ENCODE assay signal across 1 cellular context in genomic region chr1:153990468-153991150, GRCh38.
TF ChIP-seq lines count a peak whose summit lies in the region.

Gene RPS27, plus strand, starts transcription at chr1:153990762. Its CDS starts 35 bp downstream, at chr1:153990797.

TF ChIP-seq in K562, 482 proteins besides CTCF, POLR2A, EP300 and RAD21 (continued from another document and continues in another):
- TF ChIP-seq ZNF407 (IDR thresholded peaks at IDR 0.05; ENCODE audit: low read depth) (no peak), ARID1B (IDR thresholded peaks at IDR 0.05) (no peak), SAFB2 (IDR thresholded peaks at IDR 0.05; ENCODE audit: borderline replicate concordance, low read depth, low read length, severe bottlenecking) (no peak), ELK1 (CRISPR knock-in tag; IDR thresholded peaks at IDR 0.05) (no peak), ZNF263 (CRISPR knock-in tag; IDR thresholded peaks at IDR 0.05; ENCODE audit: borderline replicate concordance) (no peak; the same call in 1 of the 2 replicates), CBFA2T3 (IDR thresholded peaks at IDR 0.05) (0 out of 2 replicates have a peak, but pooled peaks have one; percentile 2), NBN (IDR thresholded peaks at IDR 0.05; ENCODE audit: low read depth) (peak; percentile 64; the same call in 1 of the 2 replicates), DIDO1 (tag; IDR thresholded peaks at IDR 0.05; ENCODE audit: low read depth) (0 out of 2 replicates have a peak, but pooled peaks have one; percentile 30), SRSF1 (IDR thresholded peaks at IDR 0.05; ENCODE audit: low read depth, low read length) (no peak), TCF3 (CRISPR knock-in tag; IDR thresholded peaks at IDR 0.05) (no peak; the same call in 1 of the 2 replicates), IRF2 (CRISPR knock-in tag; IDR thresholded peaks at IDR 0.05) (no peak), ZNF77 (CRISPR knock-in tag; IDR thresholded peaks at IDR 0.05) (no peak), RB1 (IDR thresholded peaks at IDR 0.05; ENCODE audit: low read depth) (no peak), GTF2F1 (IDR thresholded peaks at IDR 0.05; ENCODE audit: low read depth, low read length) (peak; percentile 97), ZNF449 (CRISPR knock-in tag; IDR thresholded peaks at IDR 0.05) (no peak), KDM2B (CRISPR knock-in tag; IDR thresholded peaks at IDR 0.05) (0 out of 2 replicates have a peak, but pooled peaks have one; percentile 61), HSF4 (CRISPR knock-in tag; IDR thresholded peaks at IDR 0.05; ENCODE audit: borderline replicate concordance) (no peak), MIER1 (IDR thresholded peaks at IDR 0.05; ENCODE audit: low read depth) (no peak), TFE3 (CRISPR knock-in tag; IDR thresholded peaks at IDR 0.05) (no peak), CREM (IDR thresholded peaks at IDR 0.05; ENCODE audit: low read depth) (peak; percentile 98), RUNX1 (IDR thresholded peaks at IDR 0.05; ENCODE audit: low read depth) (0 out of 2 replicates have a peak, but pooled peaks have one; percentile 23), ZNF766 (CRISPR knock-in tag; conservative IDR thresholded peaks at IDR 0.05) (peak; percentile 93), MED1 (CRISPR knock-in tag; IDR thresholded peaks at IDR 0.05; ENCODE audit: borderline replicate concordance) (no peak), RHOXF2B (CRISPR knock-in tag; conservative IDR thresholded peaks at IDR 0.05) (no peak), ZNF707 (CRISPR knock-in tag; conservative IDR thresholded peaks at IDR 0.05) (peak; percentile 51; the same call in 1 of the 2 replicates), SUPT5H (IDR thresholded peaks at IDR 0.05) (peak; percentile 100), ZBTB26 (CRISPR knock-in tag; IDR thresholded peaks at IDR 0.05) (peak; percentile 61; the same call in 1 of the 2 replicates), ZNF699 (CRISPR knock-in tag; IDR thresholded peaks at IDR 0.05; ENCODE audit: insufficient replicate concordance) (no peak), ZNF121 (CRISPR knock-in tag; conservative IDR thresholded peaks at IDR 0.05) (peak; percentile 59), HNRNPH1 (optimal IDR thresholded peaks at IDR 0.05; ENCODE audit: low read depth, low read length) (no peak), FOXK1 (CRISPR knock-in tag; IDR thresholded peaks at IDR 0.05; ENCODE audit: borderline replicate concordance) (no peak), ZNF780A (CRISPR knock-in tag; IDR thresholded peaks at IDR 0.05) (0 out of 2 replicates have a peak, but pooled peaks have one; percentile 18), ZNF408 (CRISPR knock-in tag; IDR thresholded peaks at IDR 0.05; ENCODE audit: low read depth) (no peak), IRF1 (CRISPR knock-in tag; IDR thresholded peaks at IDR 0.05; ENCODE audit: borderline replicate concordance) (no peak; the same call in 1 of the 2 replicates), NR2C1 (IDR thresholded peaks at IDR 0.05) (peak; percentile 85), NR2C1 (tag; IDR thresholded peaks at IDR 0.05) (peak; percentile 87), ZFP36 (IDR thresholded peaks at IDR 0.05; ENCODE audit: low read depth, low read length, partially characterized antibody) (no peak), SREBF1 (IDR thresholded peaks at IDR 0.05; ENCODE audit: borderline replicate concordance, low read depth, low read length) (peak; percentile 60; the same call in 1 of the 2 replicates), ILK (tag; IDR thresholded peaks at IDR 0.05; ENCODE audit: borderline replicate concordance, low read depth) (no peak), SREBF2 (CRISPR knock-in tag; IDR thresholded peaks at IDR 0.05) (no peak), BCLAF1 (IDR thresholded peaks at IDR 0.05; ENCODE audit: borderline replicate concordance in 1 of 2, control insufficient read depth in 1 of 2, low read depth in 2 of 2, low read length in 1 of 2) (0 out of 4 replicates have a peak, but pooled peaks of 1 of the 2 experiments have one; percentile 22), ZNF740 (CRISPR knock-in tag; IDR thresholded peaks at IDR 0.05) (no peak), ZNF740 (tag; IDR thresholded peaks at IDR 0.05) (no peak), SRSF7 (optimal IDR thresholded peaks at IDR 0.05; ENCODE audit: low read depth, low read length) (no peak), ARNT (IDR thresholded peaks at IDR 0.05) (peak; percentile 67 to 76; a peak in 1 of 4 replicates), CREB1 (IDR thresholded peaks at IDR 0.05) (peak; percentile 93), CREB1 (CRISPR knock-in tag; IDR thresholded peaks at IDR 0.05) (peak; percentile 94)
